In genomic region chr13:48491423-48492122, GRCh38 we compare ENCODE assay signal across 9 cellular contexts. TPM values are rescaled to one million over a fixed set of nuclear protein-coding genes. Genes with fewer than 3 reads are reported as not detected.
DNase-seq lines count a peak whose midpoint lies in the region; ATAC-seq and TF ChIP-seq lines count a peak whose summit lies in the region.
"Had no signal": no experiment of that assay in that cellular context is flagged by ENCODE, and none has a peak within 500 bp of the region (broad histone marks: within the 10 kb centered on the region; RNA-seq: fewer than 3 reads in every experiment).

No MANE protein-coding gene starts in this region.

- ATAC-seq in lower lobe of right lung (peak in 1 of 2 donors; percentile 4), GM19395 (IDR thresholded peaks at IDR 0.05; ENCODE audit: unreplicated experiment) (no peak), HG03196 (IDR thresholded peaks at IDR 0.05; ENCODE audit: unreplicated experiment) (no peak), GM21737 (IDR thresholded peaks at IDR 0.05; ENCODE audit: unreplicated experiment) (no peak)

- peak overlapping the region; percentile 32 for H3K4me3 ChIP-seq in lower lobe of right lung

- H3K36me3 Mint-ChIP-seq in activated T-helper 2 cell treated with anti-CD3 and anti-CD28 coated beads, Interferon-gamma antibody, Interleukin-2, Interleukin-4, amounts not matched to agents 10 μg/mL and 5 μg/mL and 100 μg/mL, durations not matched to agents 14 hours and 24 hours and 36 hours (ENCODE audit: low read depth) = peaks cover 26% of the 10 kb centered on the region

- peak overlapping the region; percentile 87 for H3K27ac ChIP-seq in lower lobe of right lung

- intact Hi-C loops in activated T-helper 2 cell treated with anti-CD3 and anti-CD28 coated beads, Interferon-gamma antibody, Interleukin-2, Interleukin-4, amounts not matched to agents 10 μg/mL and 5 μg/mL and 100 μg/mL, durations not matched to agents 14 hours and 24 hours and 36 hours (cut with micrococcal nuclease) = loop anchor here (1.0 to 5.0 kb wide), 10 partner anchors 14 to 259 kb away; partner anchors contain the start of genes CYSLTR2, ITM2B and RB1
- intact Hi-C loops in lower lobe of right lung (cut with DNase I) = no loop called here

- peaks cover 7% of the 10 kb centered on the region for H3K9me3 Mint-ChIP-seq in activated T-helper 2 cell treated with anti-CD3 and anti-CD28 coated beads, Interferon-gamma antibody, Interleukin-2, Interleukin-4, amounts not matched to agents 10 μg/mL and 5 μg/mL and 100 μg/mL, durations not matched to agents 14 hours and 24 hours and 36 hours

- TF ChIP-seq POLR2A in GM18526 (IDR thresholded peaks at IDR 0.05; ENCODE audit: extremely low read depth, insufficient read length) = peak; percentile 49

- no peaks in the 10 kb centered on the region for H3K27me3 ChIP-seq in lower lobe of right lung (ENCODE audit: low read depth)

- H3K27me3 Mint-ChIP-seq in activated T-helper 2 cell treated with anti-CD3 and anti-CD28 coated beads, Interferon-gamma antibody, Interleukin-2, Interleukin-4, amounts not matched to agents 10 μg/mL and 5 μg/mL and 100 μg/mL, durations not matched to agents 14 hours and 24 hours and 36 hours (ENCODE audit: low read depth) = no peaks in the 10 kb centered on the region

- H3K4me1 ChIP-seq in lower lobe of right lung = peaks cover 45% of the 10 kb centered on the region

- no peak for TF ChIP-seq CTCF in lower lobe of right lung (IDR thresholded peaks at IDR 0.05)

- H3K4me1 Mint-ChIP-seq in activated T-helper 2 cell treated with anti-CD3 and anti-CD28 coated beads, Interferon-gamma antibody, Interleukin-2, Interleukin-4, amounts not matched to agents 10 μg/mL and 5 μg/mL and 100 μg/mL, durations not matched to agents 14 hours and 24 hours and 36 hours (ENCODE audit: low read depth) = peaks cover 53% of the 10 kb centered on the region

- H3K4me3 Mint-ChIP-seq in activated T-helper 2 cell treated with anti-CD3 and anti-CD28 coated beads, Interferon-gamma antibody, Interleukin-2, Interleukin-4, amounts not matched to agents 10 μg/mL and 5 μg/mL and 100 μg/mL, durations not matched to agents 14 hours and 24 hours and 36 hours (ENCODE audit: low read depth) = no peak overlapping the region

- DNase-seq in AG08395 (ENCODE audit: low spot score) (peak; percentile 28), lower lobe of right lung (no peak), iPS-NIHi7 (ENCODE audit: extremely low spot score) (no peak)
- no peak for DNase-seq in activated T-helper 2 cell treated with anti-CD3 and anti-CD28 coated beads, Interferon-gamma antibody, Interleukin-2, Interleukin-4, amounts not matched to agents 10 μg/mL and 5 μg/mL and 100 μg/mL, durations not matched to agents 14 hours and 24 hours and 36 hours (ENCODE audit: low spot score)
- DNase-seq: SW 1271 had no signal

- H3K9me3 ChIP-seq in lower lobe of right lung = no peaks in the 10 kb centered on the region

- H3K27ac Mint-ChIP-seq in activated T-helper 2 cell treated with anti-CD3 and anti-CD28 coated beads, Interferon-gamma antibody, Interleukin-2, Interleukin-4, amounts not matched to agents 10 μg/mL and 5 μg/mL and 100 μg/mL, durations not matched to agents 14 hours and 24 hours and 36 hours = peak overlapping the region; percentile 62

- peaks cover 6% of the 10 kb centered on the region for H3K36me3 ChIP-seq in lower lobe of right lung

RNA-seq across cellular contexts. Expression of gene RCBTB2, which starts 41.3 kb away (rescaled TPM):
- total RNA-seq in activated T-helper 2 cell treated with anti-CD3 and anti-CD28 coated beads, Interferon-gamma antibody, Interleukin-2, Interleukin-4, amounts not matched to agents 10 μg/mL and 5 μg/mL and 100 μg/mL, durations not matched to agents 14 hours and 24 hours and 36 hours = 2.7 and 3.4 TPM in 2 replicates
- 20.1 TPM for total RNA-seq in lower lobe of right lung
